In the genomic region with DNA sequence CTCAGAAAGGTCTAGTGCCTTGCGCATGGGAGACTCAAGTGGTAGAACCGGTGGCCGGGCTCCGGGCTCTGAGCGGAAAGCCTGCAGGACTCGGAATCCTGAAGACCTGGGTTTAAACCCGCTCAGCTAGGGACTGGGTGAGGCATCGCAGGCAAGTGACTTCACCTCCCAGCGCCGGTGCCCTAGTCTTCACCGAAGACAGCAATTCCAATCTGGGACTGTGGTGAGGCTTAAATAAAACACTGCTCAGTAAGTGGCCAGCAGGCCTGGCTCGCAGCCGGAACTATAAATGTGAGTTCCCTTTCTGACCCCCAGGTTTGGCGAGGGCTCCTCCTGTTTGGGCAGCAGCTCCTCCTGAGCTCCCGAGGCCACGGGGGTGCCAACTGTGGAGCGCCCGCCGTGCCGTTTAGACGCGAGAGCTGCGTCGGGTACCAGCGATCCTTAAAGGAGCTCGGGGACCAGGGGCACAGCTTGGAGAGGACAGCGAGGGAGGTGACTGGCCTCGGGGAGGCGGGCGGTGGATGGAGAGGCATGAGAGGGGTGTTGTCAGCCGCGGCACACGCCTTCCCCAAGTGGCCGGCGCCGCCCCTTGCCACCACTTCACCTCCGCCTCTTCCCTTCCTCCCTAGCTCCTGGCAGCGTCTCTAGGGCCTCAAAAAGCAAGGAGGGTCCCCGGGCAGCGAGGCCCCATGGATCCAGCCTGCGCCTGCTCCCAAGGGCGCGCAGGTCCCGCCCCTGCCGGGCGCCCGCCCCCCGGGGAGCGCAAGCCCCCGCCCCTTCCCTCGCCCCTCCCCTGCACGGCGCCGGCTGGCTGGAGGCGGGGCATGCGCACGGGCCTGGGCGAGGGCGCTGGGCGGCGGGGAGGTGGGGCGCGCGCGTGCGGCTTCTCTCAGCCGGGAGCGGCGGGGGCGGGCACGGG, we compare ENCODE assay signal across 8 cellular contexts. TPM values are rescaled to one million over a fixed set of nuclear protein-coding genes. Genes with fewer than 3 reads are reported as not detected.
DNase-seq lines count a peak whose midpoint lies in the region; ATAC-seq, FAIRE-seq and TF ChIP-seq lines count a peak whose summit lies in the region.

No MANE protein-coding gene starts in this region.

- H3K9ac ChIP-seq in colonic mucosa (ENCODE audit: low read depth in 2 of 2, low read length in 2 of 2): peak overlapping the region; percentile 43 to 66

- peaks cover 15% of the 10 kb centered on the region for H3K4me1 ChIP-seq in colonic mucosa

- DNase-seq in AG10803 (ENCODE audit: low read depth) (peak; percentile 98), GM19239 (ENCODE audit: insufficient read length, low spot score) (peak; percentile 98), NCI-H460 (ENCODE audit: extremely low read depth, low read depth) (peak; percentile 81), colonic mucosa (peak; percentile 89), left kidney (ENCODE audit: low read depth, low spot score) (peak; percentile 95)
- peak; percentile 83 for DNase-seq in activated CD4-positive, alpha-beta T cell treated with anti-CD3 and anti-CD28 coated beads for 48 hours
- peak; percentile 84 to 92 for DNase-seq in stimulated activated CD4-positive, alpha-beta T cell treated with anti-CD3 and anti-CD28 coated beads, Interleukin-1b, Interleukin-23, amount 100 ng/mL, for 4 hours (ENCODE audit: low read depth in 2 of 2)

- H3K27me3 ChIP-seq in colonic mucosa: peaks cover 9% of the 10 kb centered on the region

- H3K9me3 ChIP-seq in colonic mucosa: no peaks in the 10 kb centered on the region

- H3K4me3 ChIP-seq in AG10803 (ENCODE audit: low read length): peak overlapping the region; percentile 62
- peak overlapping the region; percentile 55 for H3K4me3 ChIP-seq in colonic mucosa

- TF ChIP-seq CTCF in AG10803 (conservative IDR thresholded peaks at IDR 0.05; ENCODE audit: low read length): no peak
- no peak for TF ChIP-seq CTCF in colonic mucosa (IDR thresholded peaks at IDR 0.05)

- peak; percentile 14 for FAIRE-seq in GM19239 (lab: Jason Lieb, UNC)

- H3K36me3 ChIP-seq in colonic mucosa: no peaks in the 10 kb centered on the region

- ATAC-seq in HG03432 (IDR thresholded peaks at IDR 0.05; ENCODE audit: unreplicated experiment): peak; percentile 89

- peak overlapping the region; percentile 75 for H3K27ac ChIP-seq in colonic mucosa

- intact Hi-C loops in colonic mucosa (cut with DNase I): loop anchor here (5.0 kb wide), 1 partner anchor 93 kb away; no protein-coding TSS in a partner anchor

RNA-seq across cellular contexts. Expression of a gene that starts 0.7 kb away (rescaled TPM):
- 27.0 TPM in 2 replicates for total RNA-seq in NCI-H460 (2014; rRNA removed; shearing (Covaris generic))
- 60.5 and 101 TPM in 2 replicates for polyA plus RNA-seq in NCI-H460 (2014; cell fraction: nucleus; rRNA removed)
- total RNA-seq in colonic mucosa: 10 to 100 TPM in 1 of 2 donors, 1 to 10 TPM in 1; 2.3 to 20.8 TPM

Comparison
In these comparisons a context has a peak if more than half of its experiments do, and no peak if none do; other contexts are left out.
1. Peak in every context shown above with its lines: DNase-seq, ATAC-seq, H3K4me3 ChIP-seq and H3K27ac ChIP-seq.